In genomic region chr2:197705143-197705911, GRCh38 we compare ENCODE assay signal across 8 cellular contexts. TPM values are rescaled to one million over a fixed set of nuclear protein-coding genes. Genes with fewer than 3 reads are reported as not detected.
DNase-seq lines count a peak whose midpoint lies in the region; ATAC-seq lines count a peak whose summit lies in the region.

Gene MARS2 (plus strand): TSS chr2:197705369. CDS start chr2:197705406, 37 bp downstream.

- peaks cover 39 to 57% (median 56%) of the 10 kb centered on the region in 3 donors for H3K4me1 Mint-ChIP-seq in CD8-positive, alpha-beta memory T cell

- H3K36me3 ChIP-seq in CD8-positive, alpha-beta memory T cell (ENCODE audit: insufficient read depth, low read length), result peaks cover 7% of the 10 kb centered on the region

- H3K4me3 Mint-ChIP-seq in CD8-positive, alpha-beta memory T cell, result peak within 1 kb of the TSS; percentile 86 to 95 (median 92)

- peak; percentile 90 to 95 (median 91) for DNase-seq in CD8-positive, alpha-beta memory T cell
- DNase-seq in HPDE6-E6E7 (ENCODE audit: extremely low spot score), result peak; percentile 83
- DNase-seq in NK-92 (lab: John Stamatoyannopoulos, UW; ENCODE audit: unreplicated experiment), result peak; percentile 31
- DNase-seq in activated CD8-positive, alpha-beta memory T cell treated with anti-CD3 and anti-CD28 coated beads for 1 hour (ENCODE audit: extremely low read depth in 1 of 2, low read depth in 1 of 2), result peak; percentile 75 to 92
- peak; percentile 90 for DNase-seq in effector CD4-positive, alpha-beta T cell
- peak; percentile 95 to 97 for DNase-seq in lung microvascular endothelial cell (ENCODE audit: low read depth in 2 of 2)
- DNase-seq in stimulated activated CD4-positive, alpha-beta T cell treated with anti-CD3 and anti-CD28 coated beads, TNF-alpha, amount 100 ng/mL, for 48 hours (ENCODE audit: low read depth in 3 of 3), result peak; percentile 86 to 89 (median 88)

- no peaks in the 10 kb centered on the region for H3K27me3 Mint-ChIP-seq in CD8-positive, alpha-beta memory T cell

- peak within 1 kb of the TSS; percentile 60 for H3K27ac ChIP-seq in CD8-positive, alpha-beta memory T cell (ENCODE audit: low read depth, low read length)

- peaks cover 0 to 6% (median 0%) of the 10 kb centered on the region in 5 donors for H3K9me3 Mint-ChIP-seq in CD8-positive, alpha-beta memory T cell

- peaks cover 40% of the 10 kb centered on the region for H3K4me1 ChIP-seq in CD8-positive, alpha-beta memory T cell (ENCODE audit: insufficient read depth, low read length)

- CTCF ChIA-PET in CD8-positive, alpha-beta memory T cell (lab: Charles Lee), result interaction anchor here (1.0 to 2.8 kb wide), 4 partner anchors 74 to 205 kb away, joined by 3 to 10 read pairs (median 6); partner anchors contain the start of genes HSPD1, HSPE1 and MOB4

- no peaks in the 10 kb centered on the region for H3K9me3 ChIP-seq in CD8-positive, alpha-beta memory T cell (ENCODE audit: low read length)

- peak; percentile 86 for ATAC-seq in GM19467 (IDR thresholded peaks at IDR 0.05; ENCODE audit: unreplicated experiment)

- POLR2A ChIA-PET in CD8-positive, alpha-beta memory T cell (lab: Charles Lee), result interaction anchor here (0.5 to 2.8 kb wide), 11 partner anchors 11 to 907 kb away, joined by 3 to 15 read pairs (median 5); partner anchors contain the start of genes COQ10B, HSPD1, HSPE1 and MOB4

- no peaks in the 10 kb centered on the region for H3K27me3 ChIP-seq in CD8-positive, alpha-beta memory T cell (ENCODE audit: insufficient read depth, low read length, poor library complexity, severe bottlenecking)

- H3K4me3 ChIP-seq in CD8-positive, alpha-beta memory T cell (ENCODE audit: low read length), result peak within 1 kb of the TSS; percentile 88

- H3K36me3 Mint-ChIP-seq in CD8-positive, alpha-beta memory T cell, result peaks cover 4 to 30% (median 14%) of the 10 kb centered on the region in 3 donors

- peak within 1 kb of the TSS; percentile 86 to 99 (median 94) for H3K27ac Mint-ChIP-seq in CD8-positive, alpha-beta memory T cell

RNA-seq across cellular contexts. Expression of gene MARS2, which starts in this region (rescaled TPM):
- 10 to 100 TPM; 27.1 to 27.9 TPM for total RNA-seq in CD8-positive, alpha-beta memory T cell
- 8.5 TPM for polyA plus RNA-seq in CD8-positive, alpha-beta memory T cell
- total RNA-seq in lung microvascular endothelial cell, result 2.6 and 6.2 TPM in 2 replicates

Comparison
In these comparisons a context has a peak if more than half of its experiments do, and no peak if none do; other contexts are left out.
1. Peak in every context shown above with its lines: DNase-seq, ATAC-seq, H3K4me3 ChIP-seq and H3K27ac ChIP-seq.
2. DNase-seq: peak in every context shown above with its lines; median percentile 96 in lung microvascular endothelial cell; 91 in CD8-positive, alpha-beta memory T cell; 90 in effector CD4-positive, alpha-beta T cell; 88 in stimulated activated CD4-positive, alpha-beta T cell treated with anti-CD3 and anti-CD28 coated beads, TNF-alpha, amount 100 ng/mL, for 48 hours; 84 in activated CD8-positive, alpha-beta memory T cell treated with anti-CD3 and anti-CD28 coated beads for 1 hour; 83 in HPDE6-E6E7; 31 in NK-92.